In genomic region chr17:44867841-44868240, GRCh38 we compare ENCODE assay signal across 25 cellular contexts. TPM values are rescaled to one million over a fixed set of nuclear protein-coding genes. Genes with fewer than 3 reads are reported as not detected.
"Had no signal": no experiment of that assay in that cellular context is flagged by ENCODE, and none has a peak within 500 bp of the region (broad histone marks: within the 10 kb centered on the region; RNA-seq: fewer than 3 reads in every experiment).

No MANE protein-coding gene starts in this region.

- H3K27me3 Mint-ChIP-seq: activated naive CD8-positive, alpha-beta T cell treated with anti-CD3 and anti-CD28 coated beads for 36 hours; activated T-cell treated with anti-CD3 and anti-CD28 coated beads, Interleukin-2, amount 50 U/mL, for 24 hours; activated T-helper 17 cell treated with anti-CD3 and anti-CD28 coated beads, Interleukin-2, amount 50 U/mL, for 72 hours; effector memory CD8-positive, alpha-beta T cell; memory B cell; stimulated activated naive B cell treated with anti-CD40 and anti-IgM and Interleukin-4, amounts not matched to agents 10 μg/mL and 1 μg/mL and 100 μg/mL, for 72 hours; type B pancreatic cell had no signal

- H3K27ac ChIP-seq: breast epithelium, colonic mucosa, dorsolateral prefrontal cortex, esophagus squamous epithelium, hepatocyte, WERI-Rb-1 had no signal

- H3K9me3 ChIP-seq: breast epithelium, colonic mucosa, esophagus squamous epithelium had no signal

- ATAC-seq: activated T-helper 17 cell treated with anti-CD3 and anti-CD28 coated beads, Interleukin-2, amount 50 U/mL, for 72 hours; effector memory CD8-positive, alpha-beta T cell; sciatic nerve; stimulated activated naive B cell treated with anti-CD40 and anti-IgM and Interleukin-4, amounts not matched to agents 10 μg/mL and 1 μg/mL and 100 μg/mL, for 72 hours had no signal

- H3K27ac Mint-ChIP-seq: activated T-helper 17 cell treated with anti-CD3 and anti-CD28 coated beads, Interleukin-2, amount 50 U/mL, for 72 hours; memory B cell; stimulated activated naive B cell treated with anti-CD40 and anti-IgM and Interleukin-4, amounts not matched to agents 10 μg/mL and 1 μg/mL and 100 μg/mL, for 72 hours; type B pancreatic cell had no signal

- H3K4me3 Mint-ChIP-seq: activated naive CD8-positive, alpha-beta T cell treated with anti-CD3 and anti-CD28 coated beads for 36 hours; activated T-cell treated with anti-CD3 and anti-CD28 coated beads, Interleukin-2, amount 50 U/mL, for 24 hours; activated T-helper 17 cell treated with anti-CD3 and anti-CD28 coated beads, Interleukin-2, amount 50 U/mL, for 72 hours; effector memory CD8-positive, alpha-beta T cell; memory B cell; stimulated activated naive B cell treated with anti-CD40 and anti-IgM and Interleukin-4, amounts not matched to agents 10 μg/mL and 1 μg/mL and 100 μg/mL, for 72 hours; type B pancreatic cell had no signal

- H3K4me1 ChIP-seq: breast epithelium, colonic mucosa, esophagus squamous epithelium had no signal

- DNase-seq: activated CD4-positive, CD25-positive, alpha-beta regulatory T cell treated with anti-CD3 and anti-CD28 coated beads, Interleukin-2, amount 50 U/mL, for 72 hours; activated CD8-positive, alpha-beta memory T cell treated with anti-CD3 and anti-CD28 coated beads for 24 hours; activated CD8-positive, alpha-beta memory T cell treated with anti-CD3 and anti-CD28 coated beads, Interleukin-2, amount 50 U/mL, for 4 hours; activated naive CD8-positive, alpha-beta T cell treated with anti-CD3 and anti-CD28 coated beads for 36 hours; activated T-cell treated with anti-CD3 and anti-CD28 coated beads, Interleukin-2, amount 50 U/mL, for 24 hours; colonic mucosa; dorsolateral prefrontal cortex; effector memory CD8-positive, alpha-beta T cell; esophagus squamous epithelium; foreskin fibroblast; occipital lobe; stimulated activated CD4-positive, alpha-beta T cell treated with anti-CD3 and anti-CD28 coated beads, Interleukin-15, amount 100 ng/mL, for 24 hours; stimulated activated naive B cell treated with anti-CD40 and anti-IgM and Interleukin-4, amounts not matched to agents 10 μg/mL and 1 μg/mL and 100 μg/mL, for 72 hours; T-helper 1 cell; WERI-Rb-1 had no signal

- H3K4me1 Mint-ChIP-seq: activated naive CD8-positive, alpha-beta T cell treated with anti-CD3 and anti-CD28 coated beads for 36 hours; activated T-helper 17 cell treated with anti-CD3 and anti-CD28 coated beads, Interleukin-2, amount 50 U/mL, for 72 hours; memory B cell; stimulated activated naive B cell treated with anti-CD40 and anti-IgM and Interleukin-4, amounts not matched to agents 10 μg/mL and 1 μg/mL and 100 μg/mL, for 72 hours had no signal

- H3K27me3 ChIP-seq: breast epithelium, colonic mucosa, dorsolateral prefrontal cortex, esophagus squamous epithelium, hepatocyte had no signal

- H3K4me3 ChIP-seq: breast epithelium, colonic mucosa, dorsolateral prefrontal cortex, esophagus squamous epithelium, hepatocyte, smooth muscle cell had no signal

- H3K9me3 Mint-ChIP-seq: activated naive CD8-positive, alpha-beta T cell treated with anti-CD3 and anti-CD28 coated beads for 36 hours; activated T-cell treated with anti-CD3 and anti-CD28 coated beads, Interleukin-2, amount 50 U/mL, for 24 hours; activated T-helper 17 cell treated with anti-CD3 and anti-CD28 coated beads, Interleukin-2, amount 50 U/mL, for 72 hours; effector memory CD8-positive, alpha-beta T cell; memory B cell; stimulated activated naive B cell treated with anti-CD40 and anti-IgM and Interleukin-4, amounts not matched to agents 10 μg/mL and 1 μg/mL and 100 μg/mL, for 72 hours; type B pancreatic cell had no signal

RNA-seq across cellular contexts. Expression of gene HIGD1B, which starts 20.2 kb away (rescaled TPM):
- total RNA-seq: activated naive CD8-positive, alpha-beta T cell treated with anti-CD3 and anti-CD28 coated beads for 36 hours; activated T-helper 17 cell treated with anti-CD3 and anti-CD28 coated beads, Interleukin-2, amount 50 U/mL, for 72 hours; hepatocyte; liver; renal cortical epithelial cell; smooth muscle cell had no signal
- polyA plus RNA-seq: hepatocyte, neural cell had no signal

RNA-seq across cellular contexts. Expression of gene GFAP, which starts 47.5 kb away (rescaled TPM):
- total RNA-seq: activated naive CD8-positive, alpha-beta T cell treated with anti-CD3 and anti-CD28 coated beads for 36 hours; activated T-helper 17 cell treated with anti-CD3 and anti-CD28 coated beads, Interleukin-2, amount 50 U/mL, for 72 hours; esophagus squamous epithelium had no signal
- polyA plus RNA-seq: hepatocyte, neural cell had no signal
